ENCODE assay signal across 32 cellular contexts in the genomic region with DNA sequence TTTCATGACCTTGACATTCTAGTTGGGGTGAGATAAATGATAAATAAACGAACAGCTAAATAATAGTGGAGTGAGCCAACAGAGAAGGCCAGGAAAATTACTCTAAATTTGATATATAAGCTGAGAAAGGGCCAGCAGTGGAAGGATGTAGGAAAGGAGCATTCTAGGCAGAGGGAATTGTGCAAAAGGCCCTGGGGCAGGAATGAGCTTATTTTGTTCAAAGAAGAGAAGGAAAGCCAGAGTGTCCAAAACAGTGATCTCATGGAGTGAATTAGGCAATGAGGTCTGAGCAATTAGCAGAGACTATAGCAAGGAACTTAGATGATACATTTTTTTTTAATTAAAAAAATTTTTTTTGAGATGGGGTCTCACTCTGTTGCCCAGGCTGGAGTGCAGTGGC. TPM values are rescaled to one million over a fixed set of nuclear protein-coding genes. Genes with fewer than 3 reads are reported as not detected.
"Had no signal": no experiment of that assay in that cellular context is flagged by ENCODE, and none has a peak within 500 bp of the region (broad histone marks: within the 10 kb centered on the region; RNA-seq: fewer than 3 reads in every experiment).

No MANE protein-coding gene starts in this region.

- FAIRE-seq: endothelial cell of umbilical vein, islet of Langerhans, keratinocyte had no signal

- H3K9me3 ChIP-seq: colonic mucosa, gastrocnemius medialis had no signal

- H3K27ac ChIP-seq: colonic mucosa, epithelial cell of prostate, esophagus squamous epithelium, gastrocnemius medialis, heart right ventricle, left lung had no signal

- H3K36me3 ChIP-seq: colonic mucosa, esophagus squamous epithelium, gastrocnemius medialis, heart right ventricle had no signal

- H3K27ac Mint-ChIP-seq: memory B cell; naive thymus-derived CD4-positive, alpha-beta T cell had no signal

- H3K27me3 Mint-ChIP-seq: memory B cell had no signal

- H3K4me1 Mint-ChIP-seq: memory B cell; naive thymus-derived CD4-positive, alpha-beta T cell had no signal

- ATAC-seq: esophagus mucosa; gastrocnemius medialis; heart right ventricle; left cardiac atrium; left lung; left ventricle myocardium superior; naive thymus-derived CD4-positive, alpha-beta T cell had no signal

- H3K4me3 ChIP-seq: colonic mucosa, dorsolateral prefrontal cortex, esophagus squamous epithelium, gastrocnemius medialis, heart right ventricle, left lung, lung had no signal

- H3K4me3 Mint-ChIP-seq: memory B cell; naive thymus-derived CD4-positive, alpha-beta T cell had no signal

- H3K4me1 ChIP-seq: colonic mucosa, esophagus squamous epithelium, gastrocnemius medialis, heart right ventricle, left lung had no signal

- DNase-seq: colonic mucosa; cortex of kidney; dermis blood vessel endothelial cell; effector CD4-positive, alpha-beta T cell; effector memory CD4-positive, alpha-beta T cell; erythroblast; esophagus squamous epithelium; foreskin fibroblast; foreskin melanocyte; gastrocnemius medialis; glutamatergic neuron; head of caudate nucleus; heart right ventricle; left cardiac atrium; left lung; left ventricle myocardium superior; mammary epithelial cell; mesendoderm; midbrain; naive thymus-derived CD4-positive, alpha-beta T cell had no signal

- H3K27me3 ChIP-seq: colonic mucosa, dorsolateral prefrontal cortex, esophagus squamous epithelium, gastrocnemius medialis, heart right ventricle, left lung had no signal

RNA-seq across cellular contexts. Expression of a gene that starts 43.3 kb away (rescaled TPM):
- total RNA-seq: colonic mucosa; dermis blood vessel endothelial cell; endothelial cell of umbilical vein; esophagus mucosa; esophagus squamous epithelium; gastrocnemius medialis; glomerular endothelial cell; heart right ventricle; kidney epithelial cell; left cardiac atrium; left ventricle myocardium superior; lower leg skin; lung; mononuclear cell; naive thymus-derived CD4-positive, alpha-beta T cell had no signal
